ENCODE assay signal across 26 cellular contexts in genomic region chr1:113090051-113090450, GRCh38.
"Had no signal": no experiment of that assay in that cellular context is flagged by ENCODE, and none has a peak within 500 bp of the region (broad histone marks: within the 10 kb centered on the region; RNA-seq: fewer than 3 reads in every experiment).

No MANE protein-coding gene starts in this region.

- FAIRE-seq: colon, endothelial cell of umbilical vein, kidney had no signal

- H3K4me1 ChIP-seq: lower lobe of right lung had no signal

- ATAC-seq: gastrocnemius medialis, left lobe of liver, lower lobe of right lung had no signal

- H3K9me3 ChIP-seq: esophagus squamous epithelium, gastrocnemius medialis, lower lobe of right lung, mucosa of descending colon had no signal

- H3K4me3 ChIP-seq: coronary artery, dorsolateral prefrontal cortex, esophagus squamous epithelium, gastrocnemius medialis, hepatocyte, lower lobe of right lung, mucosa of descending colon had no signal

- H3K27ac ChIP-seq: coronary artery, esophagus squamous epithelium, gastrocnemius medialis, lower lobe of right lung had no signal

- H3K4me2 ChIP-seq: hepatocyte had no signal

- H2AFZ ChIP-seq: hepatocyte had no signal

- DNase-seq: dermis blood vessel endothelial cell; dorsolateral prefrontal cortex; effector CD4-positive, alpha-beta T cell; effector memory CD4-positive, alpha-beta T cell; esophagus squamous epithelium; foreskin fibroblast; foreskin melanocyte; gastrocnemius medialis; glutamatergic neuron; head of caudate nucleus; hypothalamus; immature natural killer cell; islet precursor cell; kidney; kidney glomerular epithelial cell; left colon; left ventricle myocardium superior; lower lobe of right lung; mesenchymal stem cell; mucosa of descending colon; naive B cell had no signal

- H3K27me3 ChIP-seq: dorsolateral prefrontal cortex, esophagus squamous epithelium, gastrocnemius medialis, hepatocyte had no signal
